8 cellular contexts compared by ENCODE assay signal in genomic region chr6:8064638-8065518, GRCh38. TPM values are rescaled to one million over a fixed set of nuclear protein-coding genes. Genes with fewer than 3 reads are reported as not detected.
A peak's percentile ranks its signal among the peaks of the same experiment; 100 is the strongest.
DNase-seq lines count a peak whose midpoint lies in the region; ATAC-seq and TF ChIP-seq lines count a peak whose summit lies in the region.

No MANE protein-coding gene starts in this region.

- peak overlapping the region; percentile 86 to 93 for H3K4me3 ChIP-seq in gastroesophageal sphincter

- no peak for DNase-seq in activated T-cell treated with anti-CD3 and anti-CD28 coated beads, Interleukin-2, amount 50 U/mL, for 4 hours
- DNase-seq in activated T-cell treated with anti-CD3 and anti-CD28 coated beads for 4 hours (no peak), WTC11 (ENCODE audit: low spot score) (no peak), DMS79 (lab: John Stamatoyannopoulos, UW) (no peak), epidermal melanocyte (ENCODE audit: insufficient read length, low spot score) (no peak), SHP77 (lab: John Stamatoyannopoulos, UW) (no peak)
- DNase-seq in stimulated activated effector memory CD8-positive, alpha-beta T cell treated with anti-CD3 and anti-CD28 coated beads, Interleukin-12 subunit alpha, Interleukin-12 subunit beta, amount 100 ng/mL, for 72 hours (ENCODE audit: low spot score in 2 of 2), result peak in 1 of 2 donors; percentile 59

- peak overlapping the region; percentile 95 for H3K4me3 Mint-ChIP-seq in activated T-cell treated with anti-CD3 and anti-CD28 coated beads, Interleukin-2, amount 50 U/mL, for 4 hours
- H3K4me3 Mint-ChIP-seq in WTC11, result peak overlapping the region; percentile 93
- peak overlapping the region; percentile 91 for H3K4me3 Mint-ChIP-seq in stimulated activated effector memory CD8-positive, alpha-beta T cell treated with anti-CD3 and anti-CD28 coated beads, Interleukin-12 subunit alpha, Interleukin-12 subunit beta, amount 100 ng/mL, for 72 hours

- peaks cover 25% of the 10 kb centered on the region for H3K4me1 Mint-ChIP-seq in activated T-cell treated with anti-CD3 and anti-CD28 coated beads, Interleukin-2, amount 50 U/mL, for 4 hours (ENCODE audit: low read depth)
- H3K4me1 Mint-ChIP-seq in WTC11, result peaks cover 32% of the 10 kb centered on the region
- H3K4me1 Mint-ChIP-seq in stimulated activated effector memory CD8-positive, alpha-beta T cell treated with anti-CD3 and anti-CD28 coated beads, Interleukin-12 subunit alpha, Interleukin-12 subunit beta, amount 100 ng/mL, for 72 hours, result peaks cover 19% of the 10 kb centered on the region

- H3K9me3 Mint-ChIP-seq in activated T-cell treated with anti-CD3 and anti-CD28 coated beads, Interleukin-2, amount 50 U/mL, for 4 hours, result no peaks in the 10 kb centered on the region
- no peaks in the 10 kb centered on the region for H3K9me3 Mint-ChIP-seq in WTC11
- H3K9me3 Mint-ChIP-seq in stimulated activated effector memory CD8-positive, alpha-beta T cell treated with anti-CD3 and anti-CD28 coated beads, Interleukin-12 subunit alpha, Interleukin-12 subunit beta, amount 100 ng/mL, for 72 hours, result no peaks in the 10 kb centered on the region

- peaks cover 0 to 22% of the 10 kb centered on the region in 2 donors for H3K36me3 ChIP-seq in gastroesophageal sphincter

- TF ChIP-seq CTCF in WTC11 (IDR thresholded peaks at IDR 0.05) (no peak), gastroesophageal sphincter (IDR thresholded peaks at IDR 0.05) (no peak)

- no peaks in the 10 kb centered on the region for H3K27me3 Mint-ChIP-seq in activated T-cell treated with anti-CD3 and anti-CD28 coated beads, Interleukin-2, amount 50 U/mL, for 4 hours (ENCODE audit: low read depth)
- no peaks in the 10 kb centered on the region for H3K27me3 Mint-ChIP-seq in WTC11 (ENCODE audit: low read depth)

- H3K36me3 Mint-ChIP-seq in activated T-cell treated with anti-CD3 and anti-CD28 coated beads, Interleukin-2, amount 50 U/mL, for 4 hours (ENCODE audit: insufficient read depth), result peaks cover 10% of the 10 kb centered on the region
- peaks cover 8% of the 10 kb centered on the region for H3K36me3 Mint-ChIP-seq in WTC11
- H3K36me3 Mint-ChIP-seq in stimulated activated effector memory CD8-positive, alpha-beta T cell treated with anti-CD3 and anti-CD28 coated beads, Interleukin-12 subunit alpha, Interleukin-12 subunit beta, amount 100 ng/mL, for 72 hours, result peaks cover 31% of the 10 kb centered on the region

- H3K27ac Mint-ChIP-seq in WTC11, result peak overlapping the region; percentile 91
- H3K27ac Mint-ChIP-seq in stimulated activated effector memory CD8-positive, alpha-beta T cell treated with anti-CD3 and anti-CD28 coated beads, Interleukin-12 subunit alpha, Interleukin-12 subunit beta, amount 100 ng/mL, for 72 hours, result peak overlapping the region; percentile 97

- no peaks in the 10 kb centered on the region for H3K9me3 ChIP-seq in gastroesophageal sphincter

- H3K27me3 ChIP-seq in gastroesophageal sphincter, result no peaks in the 10 kb centered on the region

- CTCF ChIA-PET in WTC11 (lab: Charles Lee), result interaction anchor here (1.2 to 1.6 kb wide), 2 partner anchors 23 to 37 kb away, joined by 8 to 10 read pairs; partner anchors contain the start of gene EEF1E1

- no peak for TF ChIP-seq EP300 in gastroesophageal sphincter (IDR thresholded peaks at IDR 0.05)

- WGBS in gastroesophageal sphincter (ENCODE audit: low coverage in 1 of 2), 2 donors, result 79% methylated on average over 6 to 7 of the region's 7 CpGs

- POLR2A ChIA-PET in WTC11 (lab: Charles Lee), result interaction anchor here (0.6 to 1.9 kb wide), 4 partner anchors 13 to 38 kb away, joined by 3 to 9 read pairs (median 4); partner anchors contain the start of gene EEF1E1

- H3K27ac ChIP-seq in gastroesophageal sphincter, result peak overlapping the region; percentile 67 to 92 (median 92)

- no peak for TF ChIP-seq POLR2A in gastroesophageal sphincter (IDR thresholded peaks at IDR 0.05)

- no peak for ATAC-seq in activated T-cell treated with anti-CD3 and anti-CD28 coated beads, Interleukin-2, amount 50 U/mL, for 4 hours
- ATAC-seq in WTC11 (no peak; the same call in 1 of the 2 replicates), gastroesophageal sphincter (no peak)
- ATAC-seq in stimulated activated effector memory CD8-positive, alpha-beta T cell treated with anti-CD3 and anti-CD28 coated beads, Interleukin-12 subunit alpha, Interleukin-12 subunit beta, amount 100 ng/mL, for 72 hours, result no peak

- peaks cover 0 to 16% (median 0%) of the 10 kb centered on the region in 3 donors for H3K4me1 ChIP-seq in gastroesophageal sphincter

TF ChIP-seq in WTC11, 78 proteins besides CTCF, POLR2A, EP300 and RAD21 (continues in another document):
- TF ChIP-seq ARID4B (CRISPR knock-in tag; IDR thresholded peaks at IDR 0.05; ENCODE audit: borderline replicate concordance), result no peak
- no peak for TF ChIP-seq TP53 (CRISPR knock-in tag; IDR thresholded peaks at IDR 0.05)
- no peak for TF ChIP-seq JUN (CRISPR knock-in tag; IDR thresholded peaks at IDR 0.05)
- no peak for TF ChIP-seq ZNF396 (CRISPR knock-in tag; IDR thresholded peaks at IDR 0.05; ENCODE audit: borderline replicate concordance)
- no peak for TF ChIP-seq ELF4 (CRISPR knock-in tag; IDR thresholded peaks at IDR 0.05; ENCODE audit: low read depth)
- no peak for TF ChIP-seq FOXK1 (CRISPR knock-in tag; IDR thresholded peaks at IDR 0.05)
- TF ChIP-seq HMGXB4 (CRISPR knock-in tag; IDR thresholded peaks at IDR 0.05), result no peak
- no peak for TF ChIP-seq FOXP4 (CRISPR knock-in tag; IDR thresholded peaks at IDR 0.05)
- TF ChIP-seq GRHL2 (CRISPR knock-in tag; IDR thresholded peaks at IDR 0.05; ENCODE audit: insufficient replicate concordance, severe bottlenecking), result no peak
- TF ChIP-seq IRF2 (CRISPR knock-in tag; IDR thresholded peaks at IDR 0.05; ENCODE audit: borderline replicate concordance, low read depth), result no peak
- no peak for TF ChIP-seq NR3C1 (CRISPR knock-in tag; conservative IDR thresholded peaks at IDR 0.05; ENCODE audit: low read depth)

RNA-seq across cellular contexts. Expression of gene BLOC1S5, which starts 0.7 kb away (rescaled TPM):
- 10 to 100 TPM; 11.2 to 15.2 (median 15.0) TPM for total RNA-seq in activated T-cell treated with anti-CD3 and anti-CD28 coated beads, Interleukin-2, amount 50 U/mL, for 4 hours
- total RNA-seq in WTC11 (2021) (15.6 to 18.9 TPM (median 17.9 TPM) in 3 replicates), gastroesophageal sphincter (10 to 100 TPM; 10.9 to 15.7 (median 14.8) TPM)

RNA-seq across cellular contexts. Expression of gene EEF1E1, which starts 37.5 kb away (rescaled TPM):
- total RNA-seq in activated T-cell treated with anti-CD3 and anti-CD28 coated beads, Interleukin-2, amount 50 U/mL, for 4 hours, result 100 to 1,000 TPM in 1 of 3 donors, 10 to 100 TPM in 2; 88.6 to 104 (median 96.8) TPM
- total RNA-seq in WTC11 (2021), result 68.6 to 89.2 TPM (median 76.0 TPM) in 3 replicates
- total RNA-seq in gastroesophageal sphincter, result 10 to 100 TPM; 20.5 to 47.9 (median 37.9) TPM
